In genomic region chr5:40475546-40475945, GRCh38 we compare ENCODE assay signal across 19 cellular contexts.
"Had no signal": no experiment of that assay in that cellular context is flagged by ENCODE, and none has a peak within 500 bp of the region (broad histone marks: within the 10 kb centered on the region; RNA-seq: fewer than 3 reads in every experiment).

No MANE protein-coding gene starts in this region.

- H3K27ac ChIP-seq: body of pancreas, dorsolateral prefrontal cortex, epithelial cell of prostate, heart right ventricle, left ventricle myocardium inferior, right atrium auricular region, skin epidermis, suprapubic skin had no signal

- H3K9me3 ChIP-seq: body of pancreas, heart right ventricle, left ventricle myocardium inferior, right atrium auricular region, suprapubic skin had no signal

- H3K27me3 ChIP-seq: body of pancreas, heart right ventricle, right atrium auricular region, suprapubic skin had no signal

- ATAC-seq: activated T-helper 17 cell treated with anti-CD3 and anti-CD28 coated beads, Interleukin-2, amount 50 U/mL, for 72 hours; body of pancreas; heart right ventricle had no signal

- DNase-seq: activated B cell treated with CpG ODN at 0.5 μM for 24 hours; activated CD4-positive, alpha-beta memory T cell treated with anti-CD3 and anti-CD28 coated beads, Interleukin-2, amount 10 ng/mL, durations not matched to agents 7 days and 5 days; activated CD4-positive, alpha-beta T cell treated with anti-CD3 and anti-CD28 coated beads for 48 hours; activated naive CD4-positive, alpha-beta T cell; activated naive CD8-positive, alpha-beta T cell treated with anti-CD3 and anti-CD28 coated beads for 36 hours; activated T-cell treated with anti-CD3 and anti-CD28 coated beads, Interleukin-2, amount 50 U/mL, for 1 hour; body of pancreas; central memory CD4-positive, alpha-beta T cell; dorsolateral prefrontal cortex; heart right ventricle; immature natural killer cell; kidney glomerular epithelial cell; left ventricle myocardium inferior; stimulated activated CD4-positive, alpha-beta T cell treated with anti-CD3 and anti-CD28 coated beads, Interleukin-2, amount 100 ng/mL, for 48 hours had no signal

- H3K36me3 ChIP-seq: heart right ventricle, left ventricle myocardium inferior, right atrium auricular region, suprapubic skin had no signal

- H3K4me3 ChIP-seq: body of pancreas, dorsolateral prefrontal cortex, heart right ventricle, left ventricle myocardium inferior, right atrium auricular region, skin epidermis, suprapubic skin had no signal

- H3K4me1 ChIP-seq: body of pancreas, heart right ventricle, left ventricle myocardium inferior, right atrium auricular region, suprapubic skin had no signal
